ENCODE assay signal across 32 cellular contexts in genomic region chr5:113531760-113532159, GRCh38.
"Had no signal": no experiment of that assay in that cellular context is flagged by ENCODE, and none has a peak within 500 bp of the region (broad histone marks: within the 10 kb centered on the region; RNA-seq: fewer than 3 reads in every experiment).

No MANE protein-coding gene starts in this region.

- ATAC-seq: activated CD4-positive, alpha-beta T cell treated with anti-CD3 and anti-CD28 coated beads for 36 hours; activated CD8-positive, alpha-beta memory T cell treated with anti-CD3 and anti-CD28 coated beads, Interleukin-2, amount 10 ng/mL, durations not matched to agents 7 days and 5 days; activated CD8-positive, alpha-beta T cell treated with anti-CD3 and anti-CD28 coated beads, Interleukin-2, amount 10 ng/mL, durations not matched to agents 7 days and 5 days; activated naive CD4-positive, alpha-beta T cell treated with anti-CD3 and anti-CD28 coated beads, Interleukin-2, amount 50 U/mL, for 72 hours; foreskin keratinocyte; heart left ventricle; left lung; lower lobe of right lung; natural killer cell; psoas muscle; stimulated activated memory B cell treated with anti-CD40 and anti-IgM and Interleukin-4, amounts not matched to agents 10 μg/mL and 1 μg/mL and 100 μg/mL, for 72 hours; stimulated activated naive CD8-positive, alpha-beta T cell treated with anti-CD3 and anti-CD28 coated beads, Interleukin-15, amount 100 ng/mL, for 72 hours had no signal

- H3K9ac ChIP-seq: neural progenitor cell, parathyroid adenoma had no signal

- H3K4me2 ChIP-seq: neural progenitor cell, smooth muscle cell had no signal

- FAIRE-seq: bronchial epithelial cell had no signal

- H3K4me3 ChIP-seq: esophagus muscularis mucosa, heart left ventricle, left lung, lower lobe of right lung, neural progenitor cell, psoas muscle, smooth muscle cell, uterus had no signal

- H3K27ac ChIP-seq: esophagus muscularis mucosa, foreskin keratinocyte, heart left ventricle, left lung, lower lobe of right lung, neural progenitor cell, parathyroid adenoma, psoas muscle, uterus had no signal

- H3K4me3 Mint-ChIP-seq: activated B cell treated with CpG ODN at 0.5 μM for 24 hours; activated CD4-positive, alpha-beta T cell treated with anti-CD3 and anti-CD28 coated beads for 36 hours; activated CD8-positive, alpha-beta memory T cell treated with anti-CD3 and anti-CD28 coated beads, Interleukin-2, amount 10 ng/mL, durations not matched to agents 7 days and 5 days; activated CD8-positive, alpha-beta T cell treated with anti-CD3 and anti-CD28 coated beads, Interleukin-2, amount 10 ng/mL, durations not matched to agents 7 days and 5 days; central memory CD8-positive, alpha-beta T cell; dendritic cell treated with granulocyte-macrophage colony-stimulating factor and Interleukin-4, amounts not matched to agents 40 ng/mL and 50 ng/mL, for 4 days; endodermal cell; natural killer cell; neural progenitor cell; stimulated activated memory B cell treated with anti-CD40 and anti-IgM and Interleukin-4, amounts not matched to agents 10 μg/mL and 1 μg/mL and 100 μg/mL, for 72 hours; stimulated activated naive CD8-positive, alpha-beta T cell treated with anti-CD3 and anti-CD28 coated beads, Interleukin-15, amount 100 ng/mL, for 72 hours; T-helper 2 cell treated with Interferon-gamma antibody and Interleukin-4, amounts not matched to agents 5 μg/mL and 100 μg/mL, for 36 hours; type B pancreatic cell had no signal

- H3K9me3 ChIP-seq: psoas muscle, uterus had no signal

- DNase-seq: activated B cell treated with CpG ODN at 0.5 μM for 24 hours; activated CD4-positive, alpha-beta T cell treated with anti-CD3 and anti-CD28 coated beads for 36 hours; activated CD8-positive, alpha-beta memory T cell treated with anti-CD3 and anti-CD28 coated beads, Interleukin-2, amount 10 ng/mL, durations not matched to agents 7 days and 5 days; activated CD8-positive, alpha-beta T cell treated with anti-CD3 and anti-CD28 coated beads, Interleukin-2, amount 10 ng/mL, durations not matched to agents 7 days and 5 days; activated naive CD4-positive, alpha-beta T cell; activated T-cell treated with anti-CD3 and anti-CD28 coated beads, Interleukin-2, amount 50 U/mL, for 48 hours; endodermal cell; foreskin keratinocyte; heart left ventricle; hypothalamus; left lung; lower lobe of right lung; natural killer cell; occipital lobe; psoas muscle; stimulated activated CD4-positive, alpha-beta T cell treated with anti-CD3 and anti-CD28 coated beads, Interleukin-1b, Interleukin-23, amount 100 ng/mL, for 48 hours; stimulated activated CD4-positive, alpha-beta T cell treated with anti-CD3 and anti-CD28 coated beads, Interleukin-4, amount 100 ng/mL, for 4 hours; stimulated activated CD8-positive, alpha-beta memory T cell treated with anti-CD3 and anti-CD28 coated beads, Interleukin-4, amount 100 ng/mL, for 48 hours; stimulated activated naive CD8-positive, alpha-beta T cell treated with anti-CD3 and anti-CD28 coated beads, Interleukin-15, amount 100 ng/mL, for 72 hours; substantia nigra; uterus had no signal

- H3K4me1 Mint-ChIP-seq: activated CD8-positive, alpha-beta memory T cell treated with anti-CD3 and anti-CD28 coated beads, Interleukin-2, amount 10 ng/mL, durations not matched to agents 7 days and 5 days; endodermal cell; neural progenitor cell; stimulated activated memory B cell treated with anti-CD40 and anti-IgM and Interleukin-4, amounts not matched to agents 10 μg/mL and 1 μg/mL and 100 μg/mL, for 72 hours; stimulated activated naive CD8-positive, alpha-beta T cell treated with anti-CD3 and anti-CD28 coated beads, Interleukin-15, amount 100 ng/mL, for 72 hours had no signal

- H3K27me3 Mint-ChIP-seq: activated B cell treated with CpG ODN at 0.5 μM for 24 hours; activated CD4-positive, alpha-beta T cell treated with anti-CD3 and anti-CD28 coated beads for 36 hours; activated CD8-positive, alpha-beta memory T cell treated with anti-CD3 and anti-CD28 coated beads, Interleukin-2, amount 10 ng/mL, durations not matched to agents 7 days and 5 days; central memory CD8-positive, alpha-beta T cell; dendritic cell treated with granulocyte-macrophage colony-stimulating factor and Interleukin-4, amounts not matched to agents 40 ng/mL and 50 ng/mL, for 4 days; stimulated activated memory B cell treated with anti-CD40 and anti-IgM and Interleukin-4, amounts not matched to agents 10 μg/mL and 1 μg/mL and 100 μg/mL, for 72 hours; stimulated activated naive CD8-positive, alpha-beta T cell treated with anti-CD3 and anti-CD28 coated beads, Interleukin-15, amount 100 ng/mL, for 72 hours; type B pancreatic cell had no signal

- H3K27me3 ChIP-seq: esophagus muscularis mucosa, foreskin keratinocyte, heart left ventricle, left lung, neural progenitor cell, uterus had no signal

- H3K36me3 ChIP-seq: uterus had no signal

- H3K27ac Mint-ChIP-seq: activated B cell treated with CpG ODN at 0.5 μM for 24 hours; activated CD4-positive, alpha-beta T cell treated with anti-CD3 and anti-CD28 coated beads for 36 hours; activated CD8-positive, alpha-beta memory T cell treated with anti-CD3 and anti-CD28 coated beads, Interleukin-2, amount 10 ng/mL, durations not matched to agents 7 days and 5 days; activated CD8-positive, alpha-beta T cell treated with anti-CD3 and anti-CD28 coated beads, Interleukin-2, amount 10 ng/mL, durations not matched to agents 7 days and 5 days; activated naive CD4-positive, alpha-beta T cell treated with anti-CD3 and anti-CD28 coated beads, Interleukin-2, amount 50 U/mL, for 72 hours; dendritic cell treated with granulocyte-macrophage colony-stimulating factor and Interleukin-4, amounts not matched to agents 40 ng/mL and 50 ng/mL, for 4 days; endodermal cell; natural killer cell; neural progenitor cell; stimulated activated memory B cell treated with anti-CD40 and anti-IgM and Interleukin-4, amounts not matched to agents 10 μg/mL and 1 μg/mL and 100 μg/mL, for 72 hours; stimulated activated naive CD8-positive, alpha-beta T cell treated with anti-CD3 and anti-CD28 coated beads, Interleukin-15, amount 100 ng/mL, for 72 hours; T-helper 2 cell treated with Interferon-gamma antibody and Interleukin-4, amounts not matched to agents 5 μg/mL and 100 μg/mL, for 36 hours; type B pancreatic cell had no signal

- H3K9me3 Mint-ChIP-seq: central memory CD8-positive, alpha-beta T cell; natural killer cell had no signal

- H3K4me1 ChIP-seq: foreskin keratinocyte, left lung, lower lobe of right lung, neural progenitor cell, parathyroid adenoma, psoas muscle, uterus had no signal
